ENCODE assay signal across 29 cellular contexts in genomic region chr1:63863137-63863536, GRCh38.
"Had no signal": no experiment of that assay in that cellular context is flagged by ENCODE, and none has a peak within 500 bp of the region (broad histone marks: within the 10 kb centered on the region; RNA-seq: fewer than 3 reads in every experiment).

No MANE protein-coding gene starts in this region.

- H3K36me3 Mint-ChIP-seq: memory B cell; naive B cell; natural killer cell treated with Interleukin-12 subunit alpha and Interleukin-12 subunit beta and Interleukin-15 and Interleukin-18, amount 100 ng/mL, for 72 hours; stimulated activated naive B cell treated with anti-CD40 and anti-IgM and Interleukin-4, amounts not matched to agents 10 μg/mL and 1 μg/mL and 100 μg/mL, for 72 hours had no signal

- H3K4me3 ChIP-seq: colonic mucosa, esophagus muscularis mucosa, gastroesophageal sphincter, heart left ventricle, lung, mucosa of descending colon, right lobe of liver, thoracic aorta, tibial nerve, upper lobe of right lung, uterus had no signal

- H3K9me3 ChIP-seq: colonic mucosa, esophagus muscularis mucosa, gastroesophageal sphincter, heart left ventricle, mucosa of descending colon, right lobe of liver, thoracic aorta, tibial nerve, upper lobe of right lung, uterus had no signal

- H3K27me3 Mint-ChIP-seq: dendritic cell treated with granulocyte-macrophage colony-stimulating factor and Interleukin-4, amounts not matched to agents 40 ng/mL and 50 ng/mL, for 4 days; stimulated activated naive CD8-positive, alpha-beta T cell treated with anti-CD3 and anti-CD28 coated beads, Interleukin-15, Interleukin-2, amounts not matched to agents 100 ng/mL and 50 ng/mL, for 24 hours had no signal

- H3K27ac ChIP-seq: colonic mucosa, epithelial cell of prostate, esophagus muscularis mucosa, foreskin keratinocyte, gastroesophageal sphincter, heart left ventricle, right lobe of liver, thoracic aorta, tibial nerve, upper lobe of right lung, uterus had no signal

- H3K4me1 Mint-ChIP-seq: memory B cell, naive B cell had no signal

- H3K4me3 Mint-ChIP-seq: dendritic cell treated with granulocyte-macrophage colony-stimulating factor and Interleukin-4, amounts not matched to agents 40 ng/mL and 50 ng/mL, for 4 days; endodermal cell; memory B cell; naive B cell; natural killer cell treated with Interleukin-12 subunit alpha and Interleukin-12 subunit beta and Interleukin-15 and Interleukin-18, amount 100 ng/mL, for 72 hours; stimulated activated naive B cell treated with anti-CD40 and anti-IgM and Interleukin-4, amounts not matched to agents 10 μg/mL and 1 μg/mL and 100 μg/mL, for 72 hours; stimulated activated naive CD8-positive, alpha-beta T cell treated with anti-CD3 and anti-CD28 coated beads, Interleukin-15, Interleukin-2, amounts not matched to agents 100 ng/mL and 50 ng/mL, for 24 hours had no signal

- ATAC-seq: foreskin keratinocyte; gastroesophageal sphincter; left colon; mucosa of descending colon; natural killer cell treated with Interleukin-12 subunit alpha and Interleukin-12 subunit beta and Interleukin-15 and Interleukin-18, amount 100 ng/mL, for 72 hours; right lobe of liver; stimulated activated naive B cell treated with anti-CD40 and anti-IgM and Interleukin-4, amounts not matched to agents 10 μg/mL and 1 μg/mL and 100 μg/mL, for 72 hours; upper lobe of right lung had no signal

- H3K27ac Mint-ChIP-seq: dendritic cell treated with granulocyte-macrophage colony-stimulating factor and Interleukin-4, amounts not matched to agents 40 ng/mL and 50 ng/mL, for 4 days; endodermal cell; memory B cell; natural killer cell treated with Interleukin-12 subunit alpha and Interleukin-12 subunit beta and Interleukin-15 and Interleukin-18, amount 100 ng/mL, for 72 hours; stimulated activated naive B cell treated with anti-CD40 and anti-IgM and Interleukin-4, amounts not matched to agents 10 μg/mL and 1 μg/mL and 100 μg/mL, for 72 hours; stimulated activated naive CD8-positive, alpha-beta T cell treated with anti-CD3 and anti-CD28 coated beads, Interleukin-15, Interleukin-2, amounts not matched to agents 100 ng/mL and 50 ng/mL, for 24 hours had no signal

- H3K27me3 ChIP-seq: colonic mucosa, esophagus muscularis mucosa, foreskin keratinocyte, gastroesophageal sphincter, heart left ventricle, right lobe of liver, tibial nerve, upper lobe of right lung, uterus had no signal

- DNase-seq: colonic mucosa; effector CD8-positive, alpha-beta T cell; endodermal cell; foreskin keratinocyte; heart left ventricle; hippocampal formation; kidney glomerular epithelial cell; left colon; mucosa of descending colon; naive B cell; nucleus accumbens; right lobe of liver; small intestine; stimulated activated CD4-positive, alpha-beta T cell treated with anti-CD3 and anti-CD28 coated beads, Interleukin-15, amount 100 ng/mL, for 24 hours; stimulated activated CD4-positive, alpha-beta T cell treated with anti-CD3 and anti-CD28 coated beads, Interleukin-2, amount 100 ng/mL, for 48 hours; stimulated activated naive B cell treated with anti-CD40 and anti-IgM and Interleukin-4, amounts not matched to agents 10 μg/mL and 1 μg/mL and 100 μg/mL, for 72 hours; upper lobe of right lung; uterus had no signal

- H3K9me3 Mint-ChIP-seq: dendritic cell treated with granulocyte-macrophage colony-stimulating factor and Interleukin-4, amounts not matched to agents 40 ng/mL and 50 ng/mL, for 4 days; endodermal cell; memory B cell; natural killer cell treated with Interleukin-12 subunit alpha and Interleukin-12 subunit beta and Interleukin-15 and Interleukin-18, amount 100 ng/mL, for 72 hours; stimulated activated naive B cell treated with anti-CD40 and anti-IgM and Interleukin-4, amounts not matched to agents 10 μg/mL and 1 μg/mL and 100 μg/mL, for 72 hours; stimulated activated naive CD8-positive, alpha-beta T cell treated with anti-CD3 and anti-CD28 coated beads, Interleukin-15, Interleukin-2, amounts not matched to agents 100 ng/mL and 50 ng/mL, for 24 hours had no signal

- FAIRE-seq: islet of Langerhans, small intestine had no signal

- H3K4me1 ChIP-seq: colonic mucosa, right lobe of liver, upper lobe of right lung had no signal

- H3K36me3 ChIP-seq: colonic mucosa, esophagus muscularis mucosa, gastroesophageal sphincter, heart left ventricle, right lobe of liver, thoracic aorta, tibial nerve, upper lobe of right lung, uterus had no signal
